11 cellular contexts compared by ENCODE assay signal in the genomic region with DNA sequence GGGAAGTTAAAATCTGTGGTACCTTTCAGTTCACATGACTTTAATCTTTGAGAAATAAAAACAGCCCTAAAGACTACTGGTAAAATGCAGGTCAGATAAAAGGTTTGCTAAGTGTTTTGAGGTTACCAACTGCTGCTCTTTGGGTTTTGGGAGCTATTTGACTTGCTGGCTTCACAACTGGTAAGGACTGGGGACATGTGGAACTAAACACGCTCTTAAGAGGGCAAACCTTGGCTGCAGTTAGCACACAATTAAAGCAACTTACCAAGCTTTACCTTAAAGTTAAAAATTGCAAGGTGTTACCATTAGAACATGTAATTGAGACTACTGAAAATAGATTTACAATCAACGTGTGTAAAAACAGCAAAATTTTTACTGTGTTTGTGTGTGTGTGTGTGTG.
A peak's percentile ranks its signal among the peaks of the same experiment; 100 is the strongest.
DNase-seq lines count a peak whose midpoint lies in the region; ATAC-seq and TF ChIP-seq lines count a peak whose summit lies in the region.
"Had no signal": no experiment of that assay in that cellular context is flagged by ENCODE, and none has a peak within 500 bp of the region (broad histone marks: within the 10 kb centered on the region; RNA-seq: fewer than 3 reads in every experiment).

No MANE protein-coding gene starts in this region.

- 86% methylated on average over 2 of the region's 2 CpGs for WGBS in esophagus muscularis mucosa

- H3K4me2 ChIP-seq in osteoblast (ENCODE audit: insufficient read depth, low read length) (peak overlapping the region; percentile 93), Karpas-422 (ENCODE audit: low read depth, low read length, poor library complexity, severe bottlenecking) (no peak overlapping the region)

- H3K4me3 ChIP-seq in esophagus muscularis mucosa, result peak overlapping the region; percentile 32 to 54 (median 38)
- H3K4me3 ChIP-seq in osteoblast (ENCODE audit: insufficient read depth, low read length), result peak overlapping the region; percentile 73
- no peak overlapping the region for H3K4me3 ChIP-seq in Karpas-422 (ENCODE audit: low read length)

- H3K9ac ChIP-seq in Karpas-422 (ENCODE audit: low read length), result no peak overlapping the region

- peak overlapping the region; percentile 78 for H3K4me3 Mint-ChIP-seq in HFFc6
- no peak overlapping the region for H3K4me3 Mint-ChIP-seq in activated CD8-positive, alpha-beta T cell treated with anti-CD3 and anti-CD28 coated beads for 36 hours
- H3K4me3 Mint-ChIP-seq: activated naive CD8-positive, alpha-beta T cell had no signal

- ATAC-seq in activated CD8-positive, alpha-beta T cell treated with anti-CD3 and anti-CD28 coated beads for 36 hours, result no peak
- ATAC-seq: activated CD8-positive, alpha-beta memory T cell treated with anti-CD3 and anti-CD28 coated beads, Interleukin-2, amount 10 ng/mL, durations not matched to agents 7 days and 5 days; naive thymus-derived CD4-positive, alpha-beta T cell had no signal

- H2AFZ ChIP-seq in osteoblast (ENCODE audit: low read length) (peak overlapping the region; percentile 8), Karpas-422 (ENCODE audit: low read length) (no peak overlapping the region)

- TF ChIP-seq EP300 in esophagus muscularis mucosa (IDR thresholded peaks at IDR 0.05), result no peak

- H4K20me1 ChIP-seq in osteoblast (ENCODE audit: insufficient read depth, low read length) (no peaks in the 10 kb centered on the region), Karpas-422 (ENCODE audit: insufficient read depth, low read depth, low read length) (no peaks in the 10 kb centered on the region)

- TF ChIP-seq POLR2A in esophagus muscularis mucosa (IDR thresholded peaks at IDR 0.05; ENCODE audit: low read depth), result no peak

- H3K4me1 ChIP-seq in esophagus muscularis mucosa (peaks cover 3 to 16% (median 9%) of the 10 kb centered on the region in 4 donors), osteoblast (ENCODE audit: insufficient read depth, low read length) (peaks cover 26% of the 10 kb centered on the region), Karpas-422 (ENCODE audit: low read length) (peaks cover 21% of the 10 kb centered on the region)

- H3K27ac Mint-ChIP-seq in HFFc6, result peak overlapping the region; percentile 69; the same call in 1 of the 2 replicates
- H3K27ac Mint-ChIP-seq in activated CD8-positive, alpha-beta T cell treated with anti-CD3 and anti-CD28 coated beads for 36 hours, result no peak overlapping the region
- H3K27ac Mint-ChIP-seq: activated CD8-positive, alpha-beta memory T cell treated with anti-CD3 and anti-CD28 coated beads, Interleukin-2, amount 10 ng/mL, durations not matched to agents 7 days and 5 days; activated naive CD8-positive, alpha-beta T cell had no signal

- no peaks in the 10 kb centered on the region for H3K27me3 ChIP-seq in esophagus muscularis mucosa
- no peaks in the 10 kb centered on the region for H3K27me3 ChIP-seq in osteoblast (ENCODE audit: insufficient read depth, low read length)
- H3K27me3 ChIP-seq in Karpas-422 (ENCODE audit: low read length), result no peaks in the 10 kb centered on the region

- H3K36me3 Mint-ChIP-seq in HFFc6 (ENCODE audit: low read depth), result no peaks in the 10 kb centered on the region
- no peaks in the 10 kb centered on the region for H3K36me3 Mint-ChIP-seq in activated CD8-positive, alpha-beta T cell treated with anti-CD3 and anti-CD28 coated beads for 36 hours (ENCODE audit: low read depth)
- H3K36me3 Mint-ChIP-seq: activated CD8-positive, alpha-beta memory T cell treated with anti-CD3 and anti-CD28 coated beads, Interleukin-2, amount 10 ng/mL, durations not matched to agents 7 days and 5 days; activated naive CD8-positive, alpha-beta T cell had no signal

- POLR2A ChIA-PET in activated CD8-positive, alpha-beta T cell treated with anti-CD3 and anti-CD28 coated beads for 36 hours (lab: Charles Lee), result no interaction called here

- H3K27me3 Mint-ChIP-seq in HFFc6 (ENCODE audit: insufficient read depth), result peaks cover 2% of the 10 kb centered on the region; the same call in 1 of the 2 replicates
- H3K27me3 Mint-ChIP-seq in activated CD8-positive, alpha-beta T cell treated with anti-CD3 and anti-CD28 coated beads for 36 hours, result peaks cover 4% of the 10 kb centered on the region
- H3K27me3 Mint-ChIP-seq: activated naive CD8-positive, alpha-beta T cell had no signal

- no peak overlapping the region for H3K27ac ChIP-seq in esophagus muscularis mucosa (replicated peaks in 1 of 4)
- peak overlapping the region; percentile 17 for H3K27ac ChIP-seq in osteoblast (ENCODE audit: low read depth, low read length)
- no peak overlapping the region for H3K27ac ChIP-seq in Karpas-422 (ENCODE audit: low read length)

- DNase-seq in DMS 273 treated with DMSO at 0.1 percent for 48 hours (lab: John Stamatoyannopoulos, UW) (peak; percentile 67), HFFc6 (no peak), esophagus muscularis mucosa (ENCODE audit: extremely low spot score) (no peak), osteoblast (ENCODE audit: insufficient read length, low spot score, missing footprints) (no peak), Karpas-422 (no peak), NCI-H526 (lab: John Stamatoyannopoulos, UW) (no peak)
- DNase-seq in activated CD4-positive, CD25-positive, alpha-beta regulatory T cell (lab: John Stamatoyannopoulos, UW), result no peak
- no peak for DNase-seq in activated CD8-positive, alpha-beta T cell treated with anti-CD3 and anti-CD28 coated beads for 36 hours
- DNase-seq: activated CD8-positive, alpha-beta memory T cell treated with anti-CD3 and anti-CD28 coated beads, Interleukin-2, amount 10 ng/mL, durations not matched to agents 7 days and 5 days; naive thymus-derived CD4-positive, alpha-beta T cell had no signal

- H3K9me2 ChIP-seq in Karpas-422 (replicated peaks; ENCODE audit: insufficient read depth, low read length), result no peaks in the 10 kb centered on the region

- H3K79me2 ChIP-seq in osteoblast (ENCODE audit: insufficient read depth, low read length), result no peaks in the 10 kb centered on the region
- H3K79me2 ChIP-seq in Karpas-422 (ENCODE audit: low read length), result no peaks in the 10 kb centered on the region

- intact Hi-C loops in esophagus muscularis mucosa (cut with DNase I), result no loop called here
- intact Hi-C loops in activated CD8-positive, alpha-beta T cell treated with anti-CD3 and anti-CD28 coated beads for 36 hours (cut with micrococcal nuclease), result no loop called here

- no peaks in the 10 kb centered on the region for H3K36me3 ChIP-seq in esophagus muscularis mucosa
- H3K36me3 ChIP-seq in osteoblast (ENCODE audit: insufficient read depth, low read length), result no peaks in the 10 kb centered on the region
- no peaks in the 10 kb centered on the region for H3K36me3 ChIP-seq in Karpas-422 (ENCODE audit: insufficient read depth, low read length)

- peaks cover 31% of the 10 kb centered on the region for H3K4me1 Mint-ChIP-seq in HFFc6 (ENCODE audit: low read depth)
- H3K4me1 Mint-ChIP-seq in activated CD8-positive, alpha-beta T cell treated with anti-CD3 and anti-CD28 coated beads for 36 hours (ENCODE audit: low read depth), result peaks cover 6% of the 10 kb centered on the region

- TF ChIP-seq CTCF in HFFc6 (IDR thresholded peaks at IDR 0.05) (no peak), esophagus muscularis mucosa (IDR thresholded peaks at IDR 0.05) (no peak), osteoblast (IDR thresholded peaks at IDR 0.05; ENCODE audit: extremely low read depth, low read depth, low read length) (no peak)
- no peak for TF ChIP-seq CTCF in activated CD8-positive, alpha-beta T cell treated with anti-CD3 and anti-CD28 coated beads for 36 hours (IDR thresholded peaks at IDR 0.05)

- CTCF ChIA-PET in activated CD8-positive, alpha-beta T cell treated with anti-CD3 and anti-CD28 coated beads for 36 hours (lab: Charles Lee), result interaction anchor here (1.5 kb wide), 1 partner anchor 18 kb away, joined by 4 read pairs; no protein-coding TSS in a partner anchor

- H3K9me3 ChIP-seq in esophagus muscularis mucosa, result no peaks in the 10 kb centered on the region
- no peaks in the 10 kb centered on the region for H3K9me3 ChIP-seq in osteoblast (ENCODE audit: low read depth, low read length)
- H3K9me3 ChIP-seq in Karpas-422 (ENCODE audit: low read length), result no peaks in the 10 kb centered on the region

- H3K9me3 Mint-ChIP-seq in HFFc6, result no peaks in the 10 kb centered on the region
- H3K9me3 Mint-ChIP-seq in activated CD8-positive, alpha-beta T cell treated with anti-CD3 and anti-CD28 coated beads for 36 hours, result no peaks in the 10 kb centered on the region
- H3K9me3 Mint-ChIP-seq: naive thymus-derived CD4-positive, alpha-beta T cell had no signal
